2 cellular contexts compared by ENCODE assay signal in genomic region chr16:29628707-29629106, GRCh38. TPM values are rescaled to one million over a fixed set of nuclear protein-coding genes. Genes with fewer than 3 reads are reported as not detected.
"Had no signal": no experiment of that assay in that cellular context is flagged by ENCODE, and none has a peak within 500 bp of the region (broad histone marks: within the 10 kb centered on the region; RNA-seq: fewer than 3 reads in every experiment).

No MANE protein-coding gene starts in this region.

RNA-seq across cellular contexts. Expression of gene SPN, which starts 34.3 kb away (rescaled TPM):
- total RNA-seq: GM23248, IMR-90 had no signal
